In the genomic region with DNA sequence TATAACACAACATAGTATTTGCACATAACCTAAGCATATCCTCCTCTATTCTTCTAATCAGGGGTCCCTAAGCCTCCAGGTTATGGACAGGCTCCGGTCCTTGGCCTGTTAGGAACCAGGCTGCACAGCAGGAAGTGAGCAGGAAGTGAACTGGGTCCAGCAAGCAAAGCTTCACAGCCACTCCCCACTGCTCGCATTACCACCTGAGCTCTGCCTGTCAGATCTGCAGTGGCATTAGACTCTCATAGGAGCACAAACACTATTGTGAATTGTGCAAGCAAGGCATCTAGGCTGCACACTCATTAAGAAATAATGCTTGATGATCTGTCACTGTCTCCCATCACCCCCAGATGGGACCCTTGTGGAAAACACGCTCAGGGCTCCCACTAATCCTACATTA, we compare ENCODE assay signal across 9 cellular contexts. TPM values are rescaled to one million over a fixed set of nuclear protein-coding genes. Genes with fewer than 3 reads are reported as not detected.
A peak's percentile ranks its signal among the peaks of the same experiment; 100 is the strongest.
DNase-seq lines count a peak whose midpoint lies in the region; ATAC-seq and TF ChIP-seq lines count a peak whose summit lies in the region.
"Had no signal": no experiment of that assay in that cellular context is flagged by ENCODE, and none has a peak within 500 bp of the region (broad histone marks: within the 10 kb centered on the region; RNA-seq: fewer than 3 reads in every experiment).

No MANE protein-coding gene starts in this region.

- CTCF ChIA-PET in HEK293T (lab: Yijun Ruan, JAX) = interaction anchor here (0.6 kb wide), 1 partner anchor 798 kb away, joined by 3 read pairs; no protein-coding TSS in a partner anchor

- POLR2A ChIA-PET in HEK293T (lab: Yijun Ruan, JAX) = interaction anchor here (1.1 kb wide), 1 partner anchor 10 kb away, joined by 4 read pairs; a partner anchor contains a TSS

- no peaks in the 10 kb centered on the region for H3K36me3 ChIP-seq in smooth muscle cell (ENCODE audit: low read depth)

- H3K4me1 Mint-ChIP-seq in chondrocyte (ENCODE audit: low read depth) = peaks cover 74% of the 10 kb centered on the region

- intact Hi-C loops in posterior cingulate gyrus (cut with DNase I) = no loop called here

- in situ Hi-C loops in KBM-7 (cut with MboI; ENCODE audit: low pct_unique_long_range_greater_than_20kb, low sequenced_read_pairs) = no loop called here

- H3K79me2 ChIP-seq in smooth muscle cell (ENCODE audit: low read depth) = peaks cover 100% of the 10 kb centered on the region

- 90% methylated on average over 3 of the region's 3 CpGs for WGBS in smooth muscle cell (ENCODE audit: low lambda C conversion rate)

- peaks cover 100% of the 10 kb centered on the region for H4K20me1 ChIP-seq in smooth muscle cell (ENCODE audit: low read depth)

- no peaks in the 10 kb centered on the region for H3K9me3 ChIP-seq in smooth muscle cell (replicated peaks; ENCODE audit: low read depth)

- peak; percentile 70 for DNase-seq in activated effector memory CD4-positive, alpha-beta T cell treated with anti-CD3 and anti-CD28 coated beads, Interleukin-2, amount 50 U/mL, for 16 hours
- DNase-seq in activated effector memory CD4-positive, alpha-beta T cell treated with Interleukin-2 at 50 U/mL for 16 hours = no peak
- peak; percentile 34 for DNase-seq in KBM-7
- no peak for DNase-seq in chondrocyte (ENCODE audit: low spot score)
- DNase-seq in smooth muscle cell (lab: John Stamatoyannopoulos, UW; ENCODE audit: unreplicated experiment) = no peak
- no peak for DNase-seq in posterior cingulate gyrus
- no peak for DNase-seq in HEK293T (ENCODE audit: extremely low spot score)
- DNase-seq: DMS79 had no signal

- peak overlapping the region; percentile 16 for H3K27ac ChIP-seq in smooth muscle cell (ENCODE audit: low read depth)

- H3K4me1 ChIP-seq in smooth muscle cell (ENCODE audit: low read depth) = peaks cover 10% of the 10 kb centered on the region

- no peak overlapping the region for H3K4me2 ChIP-seq in smooth muscle cell

- no peak overlapping the region for H3K9ac ChIP-seq in smooth muscle cell (ENCODE audit: low read depth)

- H3F3A ChIP-seq in smooth muscle cell (ENCODE audit: low read depth) = peaks cover 6% of the 10 kb centered on the region

- H3K27ac Mint-ChIP-seq in chondrocyte (ENCODE audit: unreplicated experiment) = peak overlapping the region; percentile 78

- H3K27me3 Mint-ChIP-seq in chondrocyte (ENCODE audit: low read depth) = no peaks in the 10 kb centered on the region

- no peaks in the 10 kb centered on the region for H3K36me3 Mint-ChIP-seq in chondrocyte (ENCODE audit: low read depth)

- no peak overlapping the region for H3K4me3 ChIP-seq in smooth muscle cell

- H2AFZ ChIP-seq in smooth muscle cell (ENCODE audit: low read depth) = no peak overlapping the region

- no peak for ATAC-seq in GM21360 (IDR thresholded peaks at IDR 0.05; ENCODE audit: unreplicated experiment)

- no peaks in the 10 kb centered on the region for H3K9me3 Mint-ChIP-seq in chondrocyte (ENCODE audit: low read depth)

- no peak overlapping the region for H3K4me3 Mint-ChIP-seq in chondrocyte (ENCODE audit: unreplicated experiment)

- no peak for TF ChIP-seq CTCF in chondrocyte (IDR thresholded peaks at IDR 0.05)
- TF ChIP-seq CTCF in smooth muscle cell (IDR thresholded peaks at IDR 0.05; ENCODE audit: borderline replicate concordance, insufficient read depth, poor library complexity, severe bottlenecking) = no peak

- no peaks in the 10 kb centered on the region for H3K27me3 ChIP-seq in smooth muscle cell (ENCODE audit: low read depth)

TF ChIP-seq in HEK293T, 16 proteins besides CTCF, POLR2A, EP300 and RAD21:
- TF ChIP-seq FOXM1 (IDR thresholded peaks at IDR 0.05; ENCODE audit: borderline replicate concordance) = no peak
- no peak for TF ChIP-seq ZNF384 (IDR thresholded peaks at IDR 0.05)
TF ChIP-seq in HEK293T: peak in this region for 0.

RNA-seq across cellular contexts. Expression of a gene that starts 9.8 kb away (rescaled TPM):
- total RNA-seq in chondrocyte (18.6 to 21.9 TPM (median 21.1 TPM) in 3 replicates), smooth muscle cell (16.9 and 39.9 TPM in 2 replicates)
- polyA plus RNA-seq in smooth muscle cell = 5.7 and 6.9 TPM in 2 replicates

Comparison
In these comparisons a context has a peak if more than half of its experiments do, and no peak if none do; other contexts are left out.
1. DNase-seq: peak in activated effector memory CD4-positive, alpha-beta T cell treated with anti-CD3 and anti-CD28 coated beads, Interleukin-2, amount 50 U/mL, for 16 hours (single experiment) and KBM-7 (single experiment); none in activated effector memory CD4-positive, alpha-beta T cell treated with Interleukin-2 at 50 U/mL for 16 hours (single experiment), chondrocyte (single experiment), smooth muscle cell (single experiment), posterior cingulate gyrus (0 of 10) and HEK293T (single experiment).